11 cellular contexts compared by ENCODE assay signal in genomic region chr7:50125766-50126165, GRCh38. TPM values are rescaled to one million over a fixed set of nuclear protein-coding genes. Genes with fewer than 3 reads are reported as not detected.
"Had no signal": no experiment of that assay in that cellular context is flagged by ENCODE, and none has a peak within 500 bp of the region (broad histone marks: within the 10 kb centered on the region; RNA-seq: fewer than 3 reads in every experiment).

No MANE protein-coding gene starts in this region.

- H3K4me1 ChIP-seq: HAP-1 had no signal

- H2AFZ ChIP-seq: GM23338 had no signal

- H3K9me3 ChIP-seq: HAP-1 had no signal

- H3K4me2 ChIP-seq: GM23338 had no signal

- FAIRE-seq: H1, H54, HTR-8/SVneo, K562 had no signal

- DNase-seq: HFFc6, IMR-90, KG1 had no signal

- H3K4me3 ChIP-seq: GM23338, HAP-1, K562 had no signal

- ATAC-seq: GM23338, HCT116, K562 had no signal

- H3K36me3 ChIP-seq: HAP-1 had no signal

RNA-seq across cellular contexts. Expression of gene ZPBP, which starts 32.7 kb away (rescaled TPM):
- total RNA-seq: GM23338, H1, HFFc6, HT-29, IMR-90, K562 had no signal
- polyA plus RNA-seq: GM23338, H1, IMR-90, K562 had no signal
